In the genomic region with DNA sequence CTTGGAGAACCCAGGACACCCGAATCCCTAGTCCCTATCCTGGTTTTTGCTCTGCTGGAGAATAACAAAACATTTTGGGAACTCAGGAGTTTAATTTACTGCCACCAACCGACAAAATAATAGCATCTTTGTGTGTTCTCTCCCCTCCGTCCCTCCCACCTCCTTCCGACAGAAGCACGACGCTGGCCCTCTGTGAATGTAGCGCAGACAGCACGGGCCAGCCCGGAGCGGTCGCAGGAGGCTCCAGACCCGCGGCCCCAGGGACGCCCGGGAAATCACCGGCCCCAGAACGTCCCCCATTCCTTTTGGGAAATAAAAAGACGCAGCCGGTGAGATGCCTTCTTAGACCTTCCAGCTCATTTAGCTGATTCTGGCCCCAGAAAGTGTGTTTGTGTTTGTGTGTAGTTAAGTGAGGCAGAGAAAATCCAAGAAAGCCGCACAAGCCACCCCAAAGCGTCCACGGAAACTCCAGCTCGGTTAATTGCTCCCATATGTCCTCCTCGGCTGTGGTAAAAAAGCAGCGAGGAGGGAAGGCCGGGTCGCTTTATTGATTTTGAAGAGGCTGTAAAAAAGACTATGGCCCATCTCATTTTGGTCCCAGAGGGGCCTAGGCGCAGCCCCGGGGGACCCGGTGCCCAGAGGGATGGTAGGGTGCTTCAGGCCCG, we compare ENCODE assay signal across 8 cellular contexts. TPM values are rescaled to one million over a fixed set of nuclear protein-coding genes. Genes with fewer than 3 reads are reported as not detected.
DNase-seq lines count a peak whose midpoint lies in the region; ATAC-seq and TF ChIP-seq lines count a peak whose summit lies in the region.

No MANE protein-coding gene starts in this region.

- no peak for DNase-seq in CD4-positive, alpha-beta memory T cell
- DNase-seq in foreskin fibroblast: peak; percentile 68 to 86
- peak; percentile 66 for DNase-seq in nephron progenitor cell
- DNase-seq in stimulated activated CD4-positive, alpha-beta T cell treated with anti-CD3 and anti-CD28 coated beads, Interleukin-1b, Interleukin-23, amount 100 ng/mL, for 48 hours: no peak

- CTCF ChIA-PET in CD4-positive, alpha-beta memory T cell (lab: Charles Lee; ENCODE audit: partially characterized antibody): no interaction called here

- no peaks in the 10 kb centered on the region for H3K9me3 Mint-ChIP-seq in CD4-positive, alpha-beta memory T cell
- no peaks in the 10 kb centered on the region for H3K9me3 Mint-ChIP-seq in nephron progenitor cell

- H3K27me3 Mint-ChIP-seq in CD4-positive, alpha-beta memory T cell: peaks cover 26 to 30% of the 10 kb centered on the region in 2 donors
- peaks cover 3% of the 10 kb centered on the region for H3K27me3 Mint-ChIP-seq in nephron progenitor cell (ENCODE audit: low read depth, poor library complexity)

- no peaks in the 10 kb centered on the region for H3K36me3 ChIP-seq in CD4-positive, alpha-beta memory T cell (ENCODE audit: insufficient read depth, low read length)

- H3K9me3 ChIP-seq in CD4-positive, alpha-beta memory T cell (ENCODE audit: control insufficient read depth in 1 of 2, low read length in 2 of 2): no peaks in the 10 kb centered on the region

- H3K27ac Mint-ChIP-seq in CD4-positive, alpha-beta memory T cell: no peak overlapping the region
- peak overlapping the region; percentile 100 for H3K27ac Mint-ChIP-seq in nephron progenitor cell

- peak overlapping the region; percentile 11 to 75 (median 50) for H3K4me3 Mint-ChIP-seq in CD4-positive, alpha-beta memory T cell
- peak overlapping the region; percentile 89 for H3K4me3 Mint-ChIP-seq in nephron progenitor cell

- H3K4me1 Mint-ChIP-seq in CD4-positive, alpha-beta memory T cell: peaks cover 7 to 19% (median 15%) of the 10 kb centered on the region in 4 donors
- peaks cover 85% of the 10 kb centered on the region for H3K4me1 Mint-ChIP-seq in nephron progenitor cell

- POLR2A ChIA-PET in CD4-positive, alpha-beta memory T cell (lab: Charles Lee; ENCODE audit: partially characterized antibody): no interaction called here

- peaks cover 7% of the 10 kb centered on the region for H3K4me1 ChIP-seq in CD4-positive, alpha-beta memory T cell (ENCODE audit: insufficient read depth, low read length)

- H3K36me3 Mint-ChIP-seq in CD4-positive, alpha-beta memory T cell: no peaks in the 10 kb centered on the region
- H3K36me3 Mint-ChIP-seq in nephron progenitor cell (ENCODE audit: low read depth): peaks cover 6% of the 10 kb centered on the region

- H3K4me3 ChIP-seq in CD4-positive, alpha-beta memory T cell (ENCODE audit: low read length in 2 of 2): no peak overlapping the region
- H3K4me3 ChIP-seq in foreskin fibroblast (ENCODE audit: low read depth in 1 of 2, low read length in 2 of 2): peak overlapping the region; percentile 56 to 87

- intact Hi-C loops in CD4-positive, alpha-beta memory T cell (cut with micrococcal nuclease): loop anchor here (10.0 kb wide), 1 partner anchor 127 kb away; no protein-coding TSS in a partner anchor

- H3K27me3 ChIP-seq in CD4-positive, alpha-beta memory T cell (ENCODE audit: insufficient read depth, low read length): peaks cover 13% of the 10 kb centered on the region

- no peak overlapping the region for H3K27ac ChIP-seq in CD4-positive, alpha-beta memory T cell (ENCODE audit: low read depth, low read length)
- H3K27ac ChIP-seq in VCaP: peak overlapping the region; percentile 95

- TF ChIP-seq CTCF in VCaP (conservative IDR thresholded peaks at IDR 0.05) (no peak), foreskin fibroblast (IDR thresholded peaks at IDR 0.05; ENCODE audit: low read depth, low read length) (no peak), nephron progenitor cell (IDR thresholded peaks at IDR 0.05) (no peak)

- ATAC-seq in HG02852 (IDR thresholded peaks at IDR 0.05; ENCODE audit: unreplicated experiment) (peak; percentile 10), HG02938 (IDR thresholded peaks at IDR 0.05; ENCODE audit: unreplicated experiment) (no peak), GM21367 (IDR thresholded peaks at IDR 0.05; ENCODE audit: unreplicated experiment) (no peak)

RNA-seq across cellular contexts. Expression of gene TANC1, which starts 0.6 kb away (rescaled TPM):
- under 1 TPM; 0.35 to 0.50 TPM for total RNA-seq in CD4-positive, alpha-beta memory T cell
- under 1 TPM in 1 of 2 donors, not detected in 1; 0.79 TPM for polyA plus RNA-seq in CD4-positive, alpha-beta memory T cell

Comparison
In these comparisons a context has a peak if more than half of its experiments do, and no peak if none do; other contexts are left out.
1. DNase-seq: peak in foreskin fibroblast (2 of 2) and nephron progenitor cell (single experiment); none in CD4-positive, alpha-beta memory T cell (0 of 5) and stimulated activated CD4-positive, alpha-beta T cell treated with anti-CD3 and anti-CD28 coated beads, Interleukin-1b, Interleukin-23, amount 100 ng/mL, for 48 hours (single experiment).
2. H3K4me3 ChIP-seq: peak in foreskin fibroblast (2 of 2); none in CD4-positive, alpha-beta memory T cell (0 of 2).